8 cellular contexts compared by ENCODE assay signal in the genomic region with DNA sequence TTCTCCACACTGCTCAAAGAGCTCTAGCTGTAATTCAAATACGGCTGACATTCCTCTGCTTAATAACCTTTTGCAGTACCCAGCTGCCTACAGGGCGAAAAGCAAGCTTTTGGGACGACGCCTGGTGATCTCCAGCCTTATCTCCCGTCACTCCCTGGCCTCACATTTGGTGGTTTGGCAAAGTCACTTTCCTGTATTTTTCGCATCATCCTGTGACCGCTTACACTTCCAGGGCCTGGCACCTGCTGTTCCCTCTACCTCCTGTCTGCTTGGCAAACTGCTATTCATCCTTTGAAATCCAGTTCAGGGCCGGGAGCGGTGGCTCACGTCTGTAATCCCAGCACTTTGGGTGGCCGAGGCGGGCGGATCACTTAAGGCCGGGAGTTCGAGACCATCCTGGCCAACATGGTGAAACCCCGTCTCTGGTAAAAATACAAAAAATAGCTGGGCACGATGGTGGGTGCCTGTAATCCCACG. TPM values are rescaled to one million over a fixed set of nuclear protein-coding genes. Genes with fewer than 3 reads are reported as not detected.
DNase-seq lines count a peak whose midpoint lies in the region; ATAC-seq and TF ChIP-seq lines count a peak whose summit lies in the region.

No MANE protein-coding gene starts in this region.

- H3K27me3 ChIP-seq in trophoblast cell (ENCODE audit: insufficient read depth, low read length) = no peaks in the 10 kb centered on the region

- peak overlapping the region; percentile 38 for H2AFZ ChIP-seq in trophoblast cell (ENCODE audit: insufficient read depth, low read length, poor library complexity)

- H3K9me3 Mint-ChIP-seq in T-cell = no peaks in the 10 kb centered on the region

- H4K91ac ChIP-seq in trophoblast cell (ENCODE audit: low read depth, low read length) = peak overlapping the region; percentile 30

- peak overlapping the region; percentile 65 to 94 (median 78) for H3K4me3 Mint-ChIP-seq in T-cell

- DNase-seq in T-cell (no peak), fibroblast of the aortic adventitia (ENCODE audit: low read depth) (peak; percentile 79), trophoblast cell (peak in 1 of 2 donors; percentile 28), DMS79 (lab: John Stamatoyannopoulos, UW) (no peak), SKM-1 treated with dmso at 0.1 percent for 144 hours (lab: John Stamatoyannopoulos, UW; ENCODE audit: unreplicated experiment) (no peak)

- H3K27ac ChIP-seq in trophoblast cell (ENCODE audit: low read depth, low read length) = no peak overlapping the region

- peaks cover under 1% of the 10 kb centered on the region for H3K9me3 ChIP-seq in trophoblast cell (ENCODE audit: insufficient read depth, low read depth, low read length)

- H3K27ac Mint-ChIP-seq in T-cell = peak overlapping the region; percentile 65 to 77

- no CpG with 5 or more reads among the region's 18 CpGs for WGBS in trophoblast cell (ENCODE audit: extremely low coverage, insufficient coverage, insufficient read length)

- H2BK12ac ChIP-seq in trophoblast cell (ENCODE audit: low read length) = no peak overlapping the region

- H3K27me3 Mint-ChIP-seq in T-cell = peaks cover 6 to 21% of the 10 kb centered on the region in 2 donors

- H3K4me1 Mint-ChIP-seq in T-cell = peaks cover 12 to 17% (median 14%) of the 10 kb centered on the region in 3 donors

- no peak overlapping the region for H3K9ac ChIP-seq in trophoblast cell (ENCODE audit: low read length)

- peak overlapping the region; percentile 73 for H3K4me2 ChIP-seq in trophoblast cell (ENCODE audit: low read length)

- peak; percentile 7 for ATAC-seq in GM21447 (IDR thresholded peaks at IDR 0.05; ENCODE audit: unreplicated experiment)
- ATAC-seq in T-cell (replicated peaks in 1 of 4) = peak in 1 of 4 experiments; percentile 17
- no peak for ATAC-seq in HG03469 (IDR thresholded peaks at IDR 0.05; ENCODE audit: unreplicated experiment)
- ATAC-seq in HG03378 (IDR thresholded peaks at IDR 0.05; ENCODE audit: unreplicated experiment) = no peak

- H3K4me3 ChIP-seq in fibroblast of the aortic adventitia (ENCODE audit: low read depth, low read length) (peak overlapping the region; percentile 68), trophoblast cell (ENCODE audit: low read depth, low read length) (peak overlapping the region; percentile 71)

- peak overlapping the region; percentile 29 for H2BK120ac ChIP-seq in trophoblast cell (ENCODE audit: insufficient read depth, low read length, poor library complexity)

- H2BK5ac ChIP-seq in trophoblast cell (ENCODE audit: low read depth, low read length, poor library complexity) = no peak overlapping the region

- POLR2A ChIA-PET in T-cell (lab: Charles Lee) = no interaction called here

- no peaks in the 10 kb centered on the region for H3K36me3 Mint-ChIP-seq in T-cell

- H3K14ac ChIP-seq in trophoblast cell (ENCODE audit: low read length) = peak overlapping the region; percentile 55

- H3K4ac ChIP-seq in trophoblast cell (ENCODE audit: low read depth, low read length) = no peak overlapping the region

- H3K79me2 ChIP-seq in trophoblast cell (ENCODE audit: control insufficient read depth, insufficient read depth, low read length, poor library complexity) = peaks cover 2% of the 10 kb centered on the region

- peak overlapping the region; percentile 91 for H4K8ac ChIP-seq in trophoblast cell (ENCODE audit: low read depth, low read length)

- no peaks in the 10 kb centered on the region for H3K36me3 ChIP-seq in trophoblast cell (ENCODE audit: control insufficient read depth in 1 of 2, insufficient read depth in 2 of 2, low read length in 2 of 2)

- peak overlapping the region; percentile 49 for H2AK5ac ChIP-seq in trophoblast cell (ENCODE audit: low read length)

- H3K23ac ChIP-seq in trophoblast cell (ENCODE audit: low read length) = no peak overlapping the region

- peak overlapping the region; percentile 34 for H4K12ac ChIP-seq in trophoblast cell (ENCODE audit: low read depth, low read length)

- no peak for TF ChIP-seq CTCF in fibroblast of the aortic adventitia (IDR thresholded peaks at IDR 0.05; ENCODE audit: insufficient read depth, low read length)

- CTCF ChIA-PET in T-cell (lab: Charles Lee) = interaction anchor here in 1 of 2 donors (0.7 kb wide), 1 partner anchor 623 kb away, joined by 3 read pairs; no protein-coding TSS in a partner anchor

- peaks cover 0 to 3% of the 10 kb centered on the region in 2 experiments for H3K4me1 ChIP-seq in trophoblast cell (ENCODE audit: control insufficient read depth in 1 of 2, insufficient read depth in 2 of 2, low read length in 2 of 2)

- peaks cover 9% of the 10 kb centered on the region for H3K79me1 ChIP-seq in trophoblast cell (ENCODE audit: low read length)

- no peak overlapping the region for H3K18ac ChIP-seq in trophoblast cell (ENCODE audit: low read length)

RNA-seq across cellular contexts. Expression of a gene that starts 2.7 kb away (rescaled TPM):
- total RNA-seq in T-cell (not detected), fibroblast of the aortic adventitia (ENCODE audit: low replicate concordance) (not detected in 2 replicates)
- polyA plus RNA-seq in trophoblast cell (2013) = not detected in 2 replicates

RNA-seq across cellular contexts. Expression of a gene that starts 12.0 kb away (rescaled TPM):
- total RNA-seq in T-cell = not detected
- total RNA-seq in fibroblast of the aortic adventitia (ENCODE audit: low replicate concordance) = not detected in 2 replicates
- not detected in 2 replicates for polyA plus RNA-seq in trophoblast cell (2013)
